In the genomic region with DNA sequence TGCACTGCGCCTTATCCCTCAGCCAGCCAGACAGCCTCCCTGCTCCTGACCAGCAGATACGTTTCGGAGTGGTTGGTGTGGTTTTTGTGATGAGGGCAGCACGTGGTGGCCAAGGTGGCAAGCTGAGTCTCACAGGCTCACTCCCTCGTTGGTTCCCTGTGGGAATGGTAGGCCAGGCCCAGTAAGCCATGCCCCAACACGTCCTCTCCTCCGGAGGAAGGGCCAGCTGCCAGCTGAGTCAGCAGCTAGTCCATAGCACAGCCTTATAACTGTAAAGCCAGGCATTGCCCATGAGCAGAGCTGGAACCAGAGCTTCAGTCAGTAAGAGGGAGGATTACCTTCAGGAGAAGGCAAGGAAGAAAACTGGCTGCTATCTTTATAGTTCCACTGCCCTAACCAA, we compare ENCODE assay signal across 11 cellular contexts. TPM values are rescaled to one million over a fixed set of nuclear protein-coding genes. Genes with fewer than 3 reads are reported as not detected.
DNase-seq lines count a peak whose midpoint lies in the region; ATAC-seq and TF ChIP-seq lines count a peak whose summit lies in the region.
"Had no signal": no experiment of that assay in that cellular context is flagged by ENCODE, and none has a peak within 500 bp of the region (broad histone marks: within the 10 kb centered on the region; RNA-seq: fewer than 3 reads in every experiment).

No MANE protein-coding gene starts in this region.

- 53% methylated on average over 7 of the region's 7 CpGs for WGBS in right cardiac atrium

- no peak overlapping the region for H3K9ac ChIP-seq in Karpas-422 (ENCODE audit: low read length)

- no peak overlapping the region for H2AFZ ChIP-seq in Karpas-422 (ENCODE audit: low read length)

- no peak overlapping the region for H3K4me3 ChIP-seq in right cardiac atrium (ENCODE audit: low read length)
- H3K4me3 ChIP-seq in Karpas-422 (ENCODE audit: low read length) = no peak overlapping the region
- H3K4me3 ChIP-seq: gastroesophageal sphincter had no signal

- POLR2A ChIA-PET in HEK293T (lab: Yijun Ruan, JAX) = interaction anchor here (1.5 kb wide), 1 partner anchor 44 kb away, joined by 4 read pairs; the partner anchor contains the start of gene NECAP2

- no peak for ATAC-seq in stimulated activated naive CD8-positive, alpha-beta T cell treated with anti-CD3 and anti-CD28 coated beads, Interleukin-15, Interleukin-2, amounts not matched to agents 100 U/mL and 50 U/mL, for 24 hours
- peak in 1 of 2 donors; percentile 21 for ATAC-seq in right cardiac atrium
- ATAC-seq: gastroesophageal sphincter had no signal

- H3K9me3 ChIP-seq in right cardiac atrium (ENCODE audit: control insufficient read depth, low read length) (no peaks in the 10 kb centered on the region), Karpas-422 (ENCODE audit: low read length) (no peaks in the 10 kb centered on the region)
- H3K9me3 ChIP-seq: gastroesophageal sphincter had no signal

- peaks cover 35% of the 10 kb centered on the region for H4K20me1 ChIP-seq in Karpas-422 (ENCODE audit: insufficient read depth, low read depth, low read length)

- H3K27ac Mint-ChIP-seq in stimulated activated naive CD8-positive, alpha-beta T cell treated with anti-CD3 and anti-CD28 coated beads, Interleukin-15, Interleukin-2, amounts not matched to agents 100 ng/mL and 50 ng/mL, for 24 hours = peak overlapping the region; percentile 77
- peak overlapping the region; percentile 41 for H3K27ac Mint-ChIP-seq in activated naive CD8-positive, alpha-beta T cell

- H3K36me3 Mint-ChIP-seq in stimulated activated naive CD8-positive, alpha-beta T cell treated with anti-CD3 and anti-CD28 coated beads, Interleukin-15, Interleukin-2, amounts not matched to agents 100 ng/mL and 50 ng/mL, for 24 hours (ENCODE audit: low read depth) = peaks cover 52% of the 10 kb centered on the region
- H3K36me3 Mint-ChIP-seq in activated naive CD8-positive, alpha-beta T cell = no peaks in the 10 kb centered on the region

- CTCF ChIA-PET in HEK293T (lab: Yijun Ruan, JAX) = no interaction called here

- H3K9me3 Mint-ChIP-seq in stimulated activated naive CD8-positive, alpha-beta T cell treated with anti-CD3 and anti-CD28 coated beads, Interleukin-15, Interleukin-2, amounts not matched to agents 100 ng/mL and 50 ng/mL, for 24 hours = no peaks in the 10 kb centered on the region
- H3K9me3 Mint-ChIP-seq in activated naive CD8-positive, alpha-beta T cell (ENCODE audit: low read depth) = no peaks in the 10 kb centered on the region

- no peak overlapping the region for H3K4me2 ChIP-seq in Karpas-422 (ENCODE audit: low read depth, low read length, poor library complexity, severe bottlenecking)

- no peaks in the 10 kb centered on the region for H3K27me3 Mint-ChIP-seq in stimulated activated naive CD8-positive, alpha-beta T cell treated with anti-CD3 and anti-CD28 coated beads, Interleukin-15, Interleukin-2, amounts not matched to agents 100 ng/mL and 50 ng/mL, for 24 hours
- H3K27me3 Mint-ChIP-seq in activated naive CD8-positive, alpha-beta T cell = no peaks in the 10 kb centered on the region

- peaks cover 23% of the 10 kb centered on the region; the same call in 1 of the 2 replicates for H3K36me3 ChIP-seq in Karpas-422 (ENCODE audit: insufficient read depth, low read length)

- H3K4me1 ChIP-seq in right cardiac atrium (ENCODE audit: control insufficient read depth, insufficient read depth, low read length) (peaks cover 22% of the 10 kb centered on the region), Karpas-422 (ENCODE audit: low read length) (peaks cover 28% of the 10 kb centered on the region)

- intact Hi-C loops in right cardiac atrium (cut with DNase I) = no loop called here

- H3K9me2 ChIP-seq in Karpas-422 (replicated peaks; ENCODE audit: insufficient read depth, low read length) = no peaks in the 10 kb centered on the region

- H3K79me2 ChIP-seq in Karpas-422 (ENCODE audit: low read length) = peaks cover 32% of the 10 kb centered on the region

- H3K27me3 ChIP-seq in right cardiac atrium (ENCODE audit: control insufficient read depth, insufficient read depth) = no peaks in the 10 kb centered on the region
- no peaks in the 10 kb centered on the region for H3K27me3 ChIP-seq in Karpas-422 (ENCODE audit: low read length)
- H3K27me3 ChIP-seq: gastroesophageal sphincter had no signal

- H3K4me1 Mint-ChIP-seq in stimulated activated naive CD8-positive, alpha-beta T cell treated with anti-CD3 and anti-CD28 coated beads, Interleukin-15, Interleukin-2, amounts not matched to agents 100 ng/mL and 50 ng/mL, for 24 hours (ENCODE audit: low read depth) = peaks cover 44% of the 10 kb centered on the region
- H3K4me1 Mint-ChIP-seq in activated naive CD8-positive, alpha-beta T cell (ENCODE audit: low read depth) = peaks cover 18% of the 10 kb centered on the region

- H3K27ac ChIP-seq in right cardiac atrium (ENCODE audit: low read length) (no peak overlapping the region), Karpas-422 (ENCODE audit: low read length) (no peak overlapping the region)

- no peak for DNase-seq in stimulated activated naive CD8-positive, alpha-beta T cell treated with anti-CD3 and anti-CD28 coated beads, Interleukin-15, Interleukin-2, amounts not matched to agents 100 U/mL and 50 U/mL, for 24 hours
- DNase-seq in right cardiac atrium = peak; percentile 62 to 79 (median 70)
- no peak for DNase-seq in globus pallidus (ENCODE audit: low spot score)
- DNase-seq in Karpas-422 = no peak
- no peak for DNase-seq in HEK293T (ENCODE audit: extremely low spot score)
- DNase-seq in medulla oblongata (ENCODE audit: extremely low spot score) = no peak
- DNase-seq: activated CD4-positive, alpha-beta T cell treated with anti-CD3 and anti-CD28 coated beads, Interleukin-2, amount 50 U/mL, for 4 hours; NCI-H2081 treated with DMSO at 0.1 percent for 48 hours had no signal

- no peak overlapping the region for H3K4me3 Mint-ChIP-seq in stimulated activated naive CD8-positive, alpha-beta T cell treated with anti-CD3 and anti-CD28 coated beads, Interleukin-15, Interleukin-2, amounts not matched to agents 100 ng/mL and 50 ng/mL, for 24 hours
- no peak overlapping the region for H3K4me3 Mint-ChIP-seq in activated naive CD8-positive, alpha-beta T cell

TF ChIP-seq in HEK293T, 16 proteins besides CTCF, POLR2A, EP300 and RAD21:
- TF ChIP-seq SUZ12 (IDR thresholded peaks at IDR 0.05) = no peak
- TF ChIP-seq FOXK2 (IDR thresholded peaks at IDR 0.05) = no peak
- TF ChIP-seq PKNOX1 (IDR thresholded peaks at IDR 0.05) = no peak
- no peak for TF ChIP-seq HDGF (IDR thresholded peaks at IDR 0.05; ENCODE audit: borderline replicate concordance)
- no peak for TF ChIP-seq CTBP1 (IDR thresholded peaks at IDR 0.05; ENCODE audit: borderline replicate concordance)
- TF ChIP-seq L3MBTL2 (conservative IDR thresholded peaks at IDR 0.05) = no peak
- TF ChIP-seq BHLHE40 (IDR thresholded peaks at IDR 0.05; ENCODE audit: borderline replicate concordance) = no peak
- TF ChIP-seq NFRKB (IDR thresholded peaks at IDR 0.05) = no peak
- TF ChIP-seq FOXM1 (IDR thresholded peaks at IDR 0.05; ENCODE audit: borderline replicate concordance) = no peak
- no peak for TF ChIP-seq FOXA1 (IDR thresholded peaks at IDR 0.05)

RNA-seq across cellular contexts. Expression of gene SZRD1, which starts 29.5 kb away (rescaled TPM):
- 100 to 1,000 TPM; 106 to 132 (median 109) TPM for total RNA-seq in right cardiac atrium
- 70.7 TPM for polyA plus RNA-seq in right cardiac atrium
- total RNA-seq in Karpas-422 (2014; rRNA removed; shearing (Covaris generic); ENCODE audit: low replicate concordance) = 34.5 and 52.2 TPM in 2 replicates

RNA-seq across cellular contexts. Expression of gene SPATA21, which starts 40.6 kb away (rescaled TPM):
- total RNA-seq in right cardiac atrium = not detected
- polyA plus RNA-seq in right cardiac atrium = 0.23 TPM
- 1.2 and 1.4 TPM in 2 replicates for total RNA-seq in Karpas-422 (2014; rRNA removed; shearing (Covaris generic); ENCODE audit: low replicate concordance)

RNA-seq across cellular contexts. Expression of gene NECAP2, which starts 43.9 kb away (rescaled TPM):
- 10 to 100 TPM; 14.1 to 19.0 (median 18.1) TPM for total RNA-seq in right cardiac atrium
- polyA plus RNA-seq in right cardiac atrium = 14.6 TPM
- 50.4 and 54.9 TPM in 2 replicates for total RNA-seq in Karpas-422 (2014; rRNA removed; shearing (Covaris generic); ENCODE audit: low replicate concordance)

RNA-seq across cellular contexts. Expression of gene FBXO42, which starts 44.3 kb away (rescaled TPM):
- total RNA-seq in right cardiac atrium = 10 to 100 TPM; 15.7 to 18.1 (median 16.4) TPM
- 16.5 TPM for polyA plus RNA-seq in right cardiac atrium
- 27.9 and 31.7 TPM in 2 replicates for total RNA-seq in Karpas-422 (2014; rRNA removed; shearing (Covaris generic); ENCODE audit: low replicate concordance)

Comparison
In these comparisons a context has a peak if more than half of its experiments do, and no peak if none do; other contexts are left out.
1. DNase-seq: peak in right cardiac atrium (3 of 3); none in stimulated activated naive CD8-positive, alpha-beta T cell treated with anti-CD3 and anti-CD28 coated beads, Interleukin-15, Interleukin-2, amounts not matched to agents 100 U/mL and 50 U/mL, for 24 hours (single experiment), globus pallidus (single experiment), Karpas-422 (single experiment), HEK293T (single experiment) and medulla oblongata (single experiment).